Comparison of ENCODE assay signal across 24 cellular contexts in genomic region chr7:50735327-50735726, GRCh38.
"Had no signal": no experiment of that assay in that cellular context is flagged by ENCODE, and none has a peak within 500 bp of the region (broad histone marks: within the 10 kb centered on the region; RNA-seq: fewer than 3 reads in every experiment).

No MANE protein-coding gene starts in this region.

- H3K36me3 Mint-ChIP-seq: natural killer cell had no signal

- H3K4me1 ChIP-seq: breast epithelium had no signal

- ATAC-seq: activated CD4-positive, alpha-beta T cell treated with anti-CD3 and anti-CD28 coated beads for 36 hours; activated naive CD4-positive, alpha-beta T cell treated with anti-CD3 and anti-CD28 coated beads, Interleukin-2, amount 50 U/mL, for 72 hours; gastrocnemius medialis; natural killer cell; upper lobe of right lung; WTC11 had no signal

- H3K27ac ChIP-seq: breast epithelium, coronary artery, esophagus squamous epithelium, gastrocnemius medialis, left ventricle myocardium inferior, thyroid gland, upper lobe of right lung had no signal

- H3K27ac Mint-ChIP-seq: activated CD4-positive, alpha-beta T cell treated with anti-CD3 and anti-CD28 coated beads for 36 hours; activated naive CD4-positive, alpha-beta T cell treated with anti-CD3 and anti-CD28 coated beads, Interleukin-2, amount 50 U/mL, for 72 hours; activated T-helper 1 cell treated with anti-CD3 and anti-CD28 coated beads, Interleukin-12 subunit alpha, Interleukin-12 subunit beta, Interleukin-2, Interleukin-4 antibody, amounts not matched to agents 30 ng/mL and 10 ng/mL and 1 ng/mL, durations not matched to agents 14 hours and 24 hours and 36 hours; endodermal cell; natural killer cell; progenitor cell of endocrine pancreas; stimulated activated naive CD8-positive, alpha-beta T cell treated with anti-CD3 and anti-CD28 coated beads, Interleukin-15, Interleukin-2, amounts not matched to agents 100 ng/mL and 50 ng/mL, for 24 hours; WTC11 had no signal

- H3K9me3 ChIP-seq: breast epithelium, esophagus squamous epithelium, gastrocnemius medialis, left ventricle myocardium inferior, spleen, thyroid gland, upper lobe of right lung had no signal

- H3K4me3 ChIP-seq: breast epithelium, coronary artery, esophagus squamous epithelium, gastrocnemius medialis, left ventricle myocardium inferior, spleen, thyroid gland, upper lobe of right lung had no signal

- H3K36me3 ChIP-seq: breast epithelium, esophagus squamous epithelium, gastrocnemius medialis, left ventricle myocardium inferior, thyroid gland, upper lobe of right lung had no signal

- H3K4me3 Mint-ChIP-seq: activated CD4-positive, alpha-beta T cell treated with anti-CD3 and anti-CD28 coated beads for 36 hours; activated T-helper 1 cell treated with anti-CD3 and anti-CD28 coated beads, Interleukin-12 subunit alpha, Interleukin-12 subunit beta, Interleukin-2, Interleukin-4 antibody, amounts not matched to agents 30 ng/mL and 10 ng/mL and 1 ng/mL, durations not matched to agents 14 hours and 24 hours and 36 hours; endodermal cell; natural killer cell; stimulated activated naive CD8-positive, alpha-beta T cell treated with anti-CD3 and anti-CD28 coated beads, Interleukin-15, Interleukin-2, amounts not matched to agents 100 ng/mL and 50 ng/mL, for 24 hours; WTC11 had no signal

- H3K9me3 Mint-ChIP-seq: activated T-helper 1 cell treated with anti-CD3 and anti-CD28 coated beads, Interleukin-12 subunit alpha, Interleukin-12 subunit beta, Interleukin-2, Interleukin-4 antibody, amounts not matched to agents 30 ng/mL and 10 ng/mL and 1 ng/mL, durations not matched to agents 14 hours and 24 hours and 36 hours; endodermal cell; natural killer cell; stimulated activated naive CD8-positive, alpha-beta T cell treated with anti-CD3 and anti-CD28 coated beads, Interleukin-15, Interleukin-2, amounts not matched to agents 100 ng/mL and 50 ng/mL, for 24 hours had no signal

- H3K27me3 Mint-ChIP-seq: activated CD4-positive, alpha-beta T cell treated with anti-CD3 and anti-CD28 coated beads for 36 hours; stimulated activated naive CD8-positive, alpha-beta T cell treated with anti-CD3 and anti-CD28 coated beads, Interleukin-15, Interleukin-2, amounts not matched to agents 100 ng/mL and 50 ng/mL, for 24 hours had no signal

- DNase-seq: activated CD4-positive, alpha-beta T cell treated with anti-CD3 and anti-CD28 coated beads for 36 hours; activated CD4-positive, alpha-beta T cell treated with anti-CD3 and anti-CD28 coated beads, Interleukin-2, amount 50 U/mL, for 48 hours; activated gamma-delta T cell; amniotic stem cell; cerebellar nuclear complex; endodermal cell; esophagus squamous epithelium; gastrocnemius medialis; hypothalamus; left ventricle myocardium inferior; natural killer cell; spleen; stimulated activated CD4-positive, alpha-beta T cell treated with anti-CD3 and anti-CD28 coated beads, Interleukin-4, amount 100 ng/mL, for 4 hours; substantia nigra; T1000; thyroid gland; upper lobe of right lung had no signal

- H3K27me3 ChIP-seq: breast epithelium, esophagus squamous epithelium, gastrocnemius medialis, spleen, thyroid gland, upper lobe of right lung had no signal
